Comparison of ENCODE assay signal across 8 cellular contexts in genomic region chr18:58862851-58863538, GRCh38. TPM values are rescaled to one million over a fixed set of nuclear protein-coding genes. Genes with fewer than 3 reads are reported as not detected.
DNase-seq lines count a peak whose midpoint lies in the region; TF ChIP-seq lines count a peak whose summit lies in the region.

No MANE protein-coding gene starts in this region.

- TSS peak; percentile 78 for BruUV-seq in A673 (replicated peaks; lab: Mats Ljungman, UMichigan)

- H2BK120ac ChIP-seq in trophoblast cell (ENCODE audit: insufficient read depth, low read length, poor library complexity), result peak overlapping the region; percentile 93

- H4K91ac ChIP-seq in trophoblast cell (ENCODE audit: low read depth, low read length), result peak overlapping the region; percentile 100

- peak overlapping the region; percentile 73 for H3K4me3 Mint-ChIP-seq in activated naive CD4-positive, alpha-beta T cell treated with anti-CD3 and anti-CD28 coated beads, Interleukin-2, amount 50 U/mL, for 24 hours

- no peak overlapping the region for H3K23ac ChIP-seq in trophoblast cell (ENCODE audit: low read length)

- intact Hi-C loops in A673 (cut with micrococcal nuclease; ENCODE audit: unreplicated experiment), result loop anchor here (5.0 kb wide), 1 partner anchor 134 kb away; no protein-coding TSS in a partner anchor
- intact Hi-C loops in head of caudate nucleus (cut with DNase I), result no loop called here

- no CpG with 5 or more reads among the region's 66 CpGs for whole genome bisulfite sequencing in trophoblast cell (ENCODE audit: extremely low coverage, insufficient coverage, insufficient read length)

- peaks cover 58% of the 10 kb centered on the region for H3K27me3 Mint-ChIP-seq in activated naive CD4-positive, alpha-beta T cell treated with anti-CD3 and anti-CD28 coated beads, Interleukin-2, amount 50 U/mL, for 24 hours

- peaks cover 73% of the 10 kb centered on the region for H3K4me1 ChIP-seq in A673 (ENCODE audit: insufficient read depth, low read length, poor library complexity, severe bottlenecking)
- peaks cover 21 to 36% of the 10 kb centered on the region in 2 experiments for H3K4me1 ChIP-seq in trophoblast cell (ENCODE audit: control insufficient read depth in 1 of 2, insufficient read depth in 2 of 2, low read length in 2 of 2)

- peak overlapping the region; percentile 91 for H4K12ac ChIP-seq in trophoblast cell (ENCODE audit: low read depth, low read length)

- no peak for TF ChIP-seq CTCF in A673 (conservative IDR thresholded peaks at IDR 0.05; ENCODE audit: low read depth, low read length)
- no peak for TF ChIP-seq CTCF in GM10266 (IDR thresholded peaks at IDR 0.05; ENCODE audit: control insufficient read depth, insufficient read depth, low read depth, missing control alignments)

- H2AK5ac ChIP-seq in trophoblast cell (ENCODE audit: low read length), result peak overlapping the region; percentile 92

- H3K36me3 ChIP-seq in A673 (ENCODE audit: insufficient read depth, low read length, poor library complexity, severe bottlenecking) (peaks cover 22% of the 10 kb centered on the region), trophoblast cell (ENCODE audit: control insufficient read depth in 1 of 2, insufficient read depth in 2 of 2, low read length in 2 of 2) (peaks cover 0 to 2% of the 10 kb centered on the region in 2 experiments)

- H3K9me3 ChIP-seq in A673 (ENCODE audit: low read depth, low read length, poor library complexity, severe bottlenecking), result peaks cover 3% of the 10 kb centered on the region
- H3K9me3 ChIP-seq in trophoblast cell (ENCODE audit: insufficient read depth, low read depth, low read length), result no peaks in the 10 kb centered on the region

- POLR2A ChIA-PET in A673 (lab: Charles Lee; ENCODE audit: low non-redundant PET), result no interaction called here

- peak; percentile 62 for DNase-seq in A673 (ENCODE audit: low spot score)
- peak; percentile 68 for DNase-seq in GM10266 (ENCODE audit: extremely low spot score)
- DNase-seq in NAMALWA (ENCODE audit: low spot score), result peak; percentile 72
- peak in 38 of 42 donors; percentile 21 to 78 (median 58) for DNase-seq in head of caudate nucleus
- DNase-seq in trophoblast cell, result peak in 1 of 2 donors; percentile 29
- no peak for DNase-seq in NCI-H187 treated with DMSO at 0.1 percent for 48 hours (lab: John Stamatoyannopoulos, UW)
- no peak for DNase-seq in amniotic stem cell (lab: John Stamatoyannopoulos, UW)

- peak overlapping the region; percentile 98 for H4K8ac ChIP-seq in trophoblast cell (ENCODE audit: low read depth, low read length)

- H3K27ac ChIP-seq in A673 (ENCODE audit: low read depth, low read length, poor library complexity, severe bottlenecking) (peak overlapping the region; percentile 97), trophoblast cell (ENCODE audit: low read depth, low read length) (peak overlapping the region; percentile 100)

- CTCF ChIA-PET in A673 (lab: Charles Lee), result no interaction called here

- peak overlapping the region; percentile 97 for H3K14ac ChIP-seq in trophoblast cell (ENCODE audit: low read length)

- peak overlapping the region; percentile 68 for H3K4ac ChIP-seq in trophoblast cell (ENCODE audit: low read depth, low read length)

- H3K27me3 ChIP-seq in A673 (replicated peaks; ENCODE audit: insufficient read depth, low read depth, low read length, poor library complexity), result no peaks in the 10 kb centered on the region
- no peaks in the 10 kb centered on the region for H3K27me3 ChIP-seq in trophoblast cell (ENCODE audit: insufficient read depth, low read length)

- H3K36me3 Mint-ChIP-seq in activated naive CD4-positive, alpha-beta T cell treated with anti-CD3 and anti-CD28 coated beads, Interleukin-2, amount 50 U/mL, for 24 hours, result peaks cover 1% of the 10 kb centered on the region

- peak overlapping the region; percentile 60 for H3K9ac ChIP-seq in trophoblast cell (ENCODE audit: low read length)

- peak overlapping the region; percentile 63 for H3K4me2 ChIP-seq in trophoblast cell (ENCODE audit: low read length)

- H2BK12ac ChIP-seq in trophoblast cell (ENCODE audit: low read length), result no peak overlapping the region

- peaks cover 7% of the 10 kb centered on the region for H3K4me1 Mint-ChIP-seq in activated naive CD4-positive, alpha-beta T cell treated with anti-CD3 and anti-CD28 coated beads, Interleukin-2, amount 50 U/mL, for 24 hours

- H2BK5ac ChIP-seq in trophoblast cell (ENCODE audit: low read depth, low read length, poor library complexity), result peak overlapping the region; percentile 100

- H3K18ac ChIP-seq in trophoblast cell (ENCODE audit: low read length), result peak overlapping the region; percentile 87

- peak overlapping the region; percentile 26 for H2AFZ ChIP-seq in trophoblast cell (ENCODE audit: insufficient read depth, low read length, poor library complexity)

- H3K27ac Mint-ChIP-seq in activated naive CD4-positive, alpha-beta T cell treated with anti-CD3 and anti-CD28 coated beads, Interleukin-2, amount 50 U/mL, for 24 hours, result peak overlapping the region; percentile 48

- peaks cover 43% of the 10 kb centered on the region for H3K79me1 ChIP-seq in trophoblast cell (ENCODE audit: low read length)

- no peaks in the 10 kb centered on the region for H3K9me3 Mint-ChIP-seq in activated naive CD4-positive, alpha-beta T cell treated with anti-CD3 and anti-CD28 coated beads, Interleukin-2, amount 50 U/mL, for 24 hours

- peaks cover 20% of the 10 kb centered on the region for H3K79me2 ChIP-seq in trophoblast cell (ENCODE audit: control insufficient read depth, insufficient read depth, low read length, poor library complexity)

- H3K4me3 ChIP-seq in A673 (ENCODE audit: low read depth, low read length, poor library complexity, severe bottlenecking), result peak overlapping the region; percentile 50
- peak overlapping the region; percentile 62 for H3K4me3 ChIP-seq in trophoblast cell (ENCODE audit: low read depth, low read length)

RNA-seq across cellular contexts. Expression of gene ZNF532, which starts 1.7 kb away (rescaled TPM):
- 118 and 119 TPM in 2 replicates for total RNA-seq in A673 (2021)
- 95.4 and 96.7 TPM in 2 replicates for polyA plus RNA-seq in trophoblast cell (2013)

Comparison
In these comparisons a context has a peak if more than half of its experiments do, and no peak if none do; other contexts are left out.
1. DNase-seq: peak in A673 (single experiment), GM10266 (single experiment), NAMALWA (single experiment) and head of caudate nucleus (38 of 42); none in NCI-H187 treated with DMSO at 0.1 percent for 48 hours (single experiment) and amniotic stem cell (single experiment).